25 cellular contexts compared by ENCODE assay signal in genomic region chr20:62968378-62969178, GRCh38. TPM values are rescaled to one million over a fixed set of nuclear protein-coding genes. Genes with fewer than 3 reads are reported as not detected.
"Had no signal": no experiment of that assay in that cellular context is flagged by ENCODE, and none has a peak within 500 bp of the region (broad histone marks: within the 10 kb centered on the region; RNA-seq: fewer than 3 reads in every experiment).

No MANE protein-coding gene starts in this region.

- H3K36me3 Mint-ChIP-seq: naive thymus-derived CD4-positive, alpha-beta T cell had no signal

- H3K4me1 Mint-ChIP-seq: endodermal cell had no signal

- H3K4me3 ChIP-seq: hepatocyte, psoas muscle had no signal

- H3K4me2 ChIP-seq: hepatocyte had no signal

- H3K4me3 Mint-ChIP-seq: dendritic cell treated with granulocyte-macrophage colony-stimulating factor and Interleukin-4, amounts not matched to agents 40 ng/mL and 50 ng/mL, for 4 days; endodermal cell; naive thymus-derived CD4-positive, alpha-beta T cell; nephron progenitor cell had no signal

- DNase-seq: endodermal cell; foreskin melanocyte; head of caudate nucleus; kidney; left cardiac atrium; mammary epithelial cell; naive thymus-derived CD4-positive, alpha-beta T cell; nephron progenitor cell; psoas muscle; retina; stimulated activated CD4-positive, alpha-beta T cell treated with anti-CD3 and anti-CD28 coated beads, Interleukin-2, amount 100 ng/mL, for 24 hours; stimulated activated CD4-positive, alpha-beta T cell treated with anti-CD3 and anti-CD28 coated beads, Interleukin-4, amount 100 ng/mL, for 4 hours; stimulated activated naive CD4-positive, alpha-beta T cell treated with Interleukin-2 at 50 U/mL for 16 hours; trophoblast cell had no signal

- FAIRE-seq: colon, kidney had no signal

- H3K27ac ChIP-seq: hepatocyte, neutrophil, psoas muscle had no signal

- H2AFZ ChIP-seq: hepatocyte had no signal

- H3K9me3 ChIP-seq: neutrophil, psoas muscle had no signal

- H3K4me1 ChIP-seq: psoas muscle had no signal

- H3K27ac Mint-ChIP-seq: dendritic cell treated with granulocyte-macrophage colony-stimulating factor and Interleukin-4, amounts not matched to agents 40 ng/mL and 50 ng/mL, for 4 days; endodermal cell; nephron progenitor cell had no signal

- H3K79me2 ChIP-seq: hepatocyte had no signal

- H3K9me3 Mint-ChIP-seq: dendritic cell treated with granulocyte-macrophage colony-stimulating factor and Interleukin-4, amounts not matched to agents 40 ng/mL and 50 ng/mL, for 4 days; endodermal cell; nephron progenitor cell had no signal

- ATAC-seq: left cardiac atrium; naive thymus-derived CD4-positive, alpha-beta T cell; psoas muscle; sciatic nerve had no signal

RNA-seq across cellular contexts. Expression of gene SLC17A9, which starts 16.1 kb away (rescaled TPM):
- total RNA-seq: skeletal muscle tissue had no signal

RNA-seq across cellular contexts. Expression of gene BHLHE23, which starts 38.2 kb away (rescaled TPM):
- total RNA-seq: endodermal cell; hepatocyte; kidney; left cardiac atrium; mammary epithelial cell; mesenteric fat pad; mononuclear cell; naive thymus-derived CD4-positive, alpha-beta T cell; osteoblast; psoas muscle; sciatic nerve; skeletal muscle tissue had no signal
- polyA plus RNA-seq: esophagus; hepatocyte; mammary epithelial cell; naive thymus-derived CD4-positive, alpha-beta T cell; psoas muscle; urinary bladder had no signal
